ENCODE assay signal across 9 cellular contexts in the genomic region with DNA sequence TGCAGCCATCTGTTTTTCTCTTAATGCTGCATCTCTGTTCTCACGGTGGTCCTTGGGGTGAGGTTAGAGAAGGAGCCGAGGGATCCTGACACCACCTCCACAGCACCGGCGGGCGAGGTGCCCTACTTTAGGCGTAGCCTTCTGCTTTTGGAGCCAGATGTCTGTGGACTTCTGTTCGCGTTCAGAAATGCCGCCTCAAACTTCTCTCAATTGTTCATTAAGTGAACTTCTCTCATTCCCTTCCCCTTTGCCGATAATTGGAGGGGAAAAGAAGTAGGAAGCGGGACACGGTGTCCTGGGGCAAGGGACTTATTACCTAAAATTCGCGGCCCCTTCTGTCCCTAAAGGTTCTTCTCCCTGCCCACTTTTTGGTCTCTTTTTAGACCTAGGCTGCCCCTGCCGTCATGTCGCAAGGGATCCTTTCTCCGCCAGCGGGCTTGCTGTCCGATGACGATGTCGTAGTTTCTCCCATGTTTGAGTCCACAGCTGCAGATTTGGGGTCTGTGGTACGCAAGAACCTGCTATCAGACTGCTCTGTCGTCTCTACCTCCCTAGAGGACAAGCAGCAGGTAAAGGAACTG. TPM values are rescaled to one million over a fixed set of nuclear protein-coding genes. Genes with fewer than 3 reads are reported as not detected.
DNase-seq lines count a peak whose midpoint lies in the region; ATAC-seq and TF ChIP-seq lines count a peak whose summit lies in the region.
"Had no signal": no experiment of that assay in that cellular context is flagged by ENCODE, and none has a peak within 500 bp of the region (broad histone marks: within the 10 kb centered on the region; RNA-seq: fewer than 3 reads in every experiment).

No MANE protein-coding gene starts in this region.

- H3K27ac Mint-ChIP-seq in activated CD4-positive, alpha-beta T cell treated with anti-CD3 and anti-CD28 coated beads for 36 hours: no peak overlapping the region
- peak overlapping the region in 1 of 2 donors; percentile 64 for H3K27ac Mint-ChIP-seq in stimulated activated naive CD8-positive, alpha-beta T cell treated with anti-CD3 and anti-CD28 coated beads, Interleukin-15, amount 100 ng/mL, for 72 hours

- peaks cover 51% of the 10 kb centered on the region for H3K79me2 ChIP-seq in OCI-LY3 (ENCODE audit: low read length)

- no peaks in the 10 kb centered on the region for H3K9me3 ChIP-seq in OCI-LY3 (ENCODE audit: insufficient read depth, low read length)
- H3K9me3 ChIP-seq in thyroid gland: no peaks in the 10 kb centered on the region

- H3K4me3 ChIP-seq in OCI-LY3 (ENCODE audit: low read length) (peak overlapping the region; percentile 90), fibroblast of pulmonary artery (replicated peaks; ENCODE audit: low read depth, low read length) (peak overlapping the region; percentile 100), thyroid gland (replicated peaks in 1 of 3) (peak overlapping the region in 1 of 3 donors; percentile 58)

- peaks cover 3% of the 10 kb centered on the region for H3K4me1 ChIP-seq in OCI-LY3 (ENCODE audit: low read length)
- H3K4me1 ChIP-seq in thyroid gland: peaks cover 12% of the 10 kb centered on the region in 2 donors

- H3K4me1 Mint-ChIP-seq in activated CD4-positive, alpha-beta T cell treated with anti-CD3 and anti-CD28 coated beads for 36 hours: peaks cover 16% of the 10 kb centered on the region
- H3K4me1 Mint-ChIP-seq in stimulated activated naive CD8-positive, alpha-beta T cell treated with anti-CD3 and anti-CD28 coated beads, Interleukin-15, amount 100 ng/mL, for 72 hours: peaks cover 9% of the 10 kb centered on the region
- H3K4me1 Mint-ChIP-seq: central memory CD8-positive, alpha-beta T cell had no signal

- H3K36me3 ChIP-seq in OCI-LY3 (replicated peaks; ENCODE audit: low read depth, low read length): peaks cover 36% of the 10 kb centered on the region
- peaks cover 8 to 15% of the 10 kb centered on the region in 2 donors for H3K36me3 ChIP-seq in thyroid gland

- H3K4me2 ChIP-seq in OCI-LY3 (ENCODE audit: low read length): peak overlapping the region; percentile 89

- H3K27ac ChIP-seq in OCI-LY3 (ENCODE audit: low read length) (peak overlapping the region; percentile 70), thyroid gland (no peak overlapping the region)

- H3K4me3 Mint-ChIP-seq in activated CD4-positive, alpha-beta T cell treated with anti-CD3 and anti-CD28 coated beads for 36 hours: no peak overlapping the region
- no peak overlapping the region for H3K4me3 Mint-ChIP-seq in stimulated activated naive CD8-positive, alpha-beta T cell treated with anti-CD3 and anti-CD28 coated beads, Interleukin-15, amount 100 ng/mL, for 72 hours
- H3K4me3 Mint-ChIP-seq: central memory CD8-positive, alpha-beta T cell had no signal

- no peaks in the 10 kb centered on the region for H4K20me1 ChIP-seq in OCI-LY3 (ENCODE audit: insufficient read depth, low read length)

- 1% methylated on average over 22 to 23 of the region's 23 CpGs for WGBS in thyroid gland, 2 donors

- peak overlapping the region; percentile 78 for H2AFZ ChIP-seq in OCI-LY3 (ENCODE audit: low read depth, low read length)

- TF ChIP-seq POLR2A in thyroid gland (IDR thresholded peaks at IDR 0.05): no peak

- CTCF ChIA-PET in activated CD4-positive, alpha-beta T cell treated with anti-CD3 and anti-CD28 coated beads for 36 hours (lab: Charles Lee): interaction anchor here (0.5 to 4.4 kb wide), 9 partner anchors 9 to 325 kb away, joined by 3 to 33 read pairs (median 4); partner anchors contain the start of genes CDC23, EGR1 and KDM3B

- H3K9ac ChIP-seq in OCI-LY3 (ENCODE audit: low read length): peak overlapping the region; percentile 88

- intact Hi-C loops in activated CD4-positive, alpha-beta T cell treated with anti-CD3 and anti-CD28 coated beads for 36 hours (cut with DNase I, micrococcal nuclease): loop anchor here (1.0 to 5.0 kb wide), 6 partner anchors 157 to 1383 kb away; partner anchors contain the start of genes ETF1 (in 1 of the 2) and UBE2D2 (in 1 of the 2)
- intact Hi-C loops in thyroid gland (cut with DNase I): loop anchor here (5.0 kb wide), 1 partner anchor 38 kb away; no protein-coding TSS in a partner anchor

- H3K9me3 Mint-ChIP-seq in activated CD4-positive, alpha-beta T cell treated with anti-CD3 and anti-CD28 coated beads for 36 hours (ENCODE audit: low read depth): no peaks in the 10 kb centered on the region
- no peaks in the 10 kb centered on the region for H3K9me3 Mint-ChIP-seq in stimulated activated naive CD8-positive, alpha-beta T cell treated with anti-CD3 and anti-CD28 coated beads, Interleukin-15, amount 100 ng/mL, for 72 hours
- H3K9me3 Mint-ChIP-seq: central memory CD8-positive, alpha-beta T cell had no signal

- no peak for ATAC-seq in activated CD4-positive, alpha-beta T cell treated with anti-CD3 and anti-CD28 coated beads for 36 hours
- no peak for ATAC-seq in stimulated activated naive CD8-positive, alpha-beta T cell treated with anti-CD3 and anti-CD28 coated beads, Interleukin-15, amount 100 ng/mL, for 72 hours
- ATAC-seq in GM21717 (IDR thresholded peaks at IDR 0.05; ENCODE audit: unreplicated experiment): no peak

- no peaks in the 10 kb centered on the region for H3K27me3 Mint-ChIP-seq in activated CD4-positive, alpha-beta T cell treated with anti-CD3 and anti-CD28 coated beads for 36 hours
- H3K27me3 Mint-ChIP-seq in stimulated activated naive CD8-positive, alpha-beta T cell treated with anti-CD3 and anti-CD28 coated beads, Interleukin-15, amount 100 ng/mL, for 72 hours: no peaks in the 10 kb centered on the region
- H3K27me3 Mint-ChIP-seq: central memory CD8-positive, alpha-beta T cell had no signal

- DNase-seq in activated CD4-positive, alpha-beta T cell treated with anti-CD3 and anti-CD28 coated beads for 36 hours: peak; percentile 37
- DNase-seq in activated CD4-positive, alpha-beta T cell treated with anti-CD3 and anti-CD28 coated beads, Interleukin-2, amount 50 U/mL, for 4 hours: no peak
- DNase-seq in fibroblast of pulmonary artery (ENCODE audit: low read depth) (no peak), thyroid gland (no peak), NCI-H2107 (lab: John Stamatoyannopoulos, UW) (no peak)
- DNase-seq in stimulated activated naive CD8-positive, alpha-beta T cell treated with anti-CD3 and anti-CD28 coated beads, Interleukin-15, amount 100 ng/mL, for 72 hours: peak; percentile 16 to 22

- H3K36me3 Mint-ChIP-seq in activated CD4-positive, alpha-beta T cell treated with anti-CD3 and anti-CD28 coated beads for 36 hours (ENCODE audit: low read depth): peaks cover 42% of the 10 kb centered on the region

- no peak for TF ChIP-seq CTCF in OCI-LY3 (IDR thresholded peaks at IDR 0.05; ENCODE audit: low read depth, low read length)
- no peak for TF ChIP-seq CTCF in fibroblast of pulmonary artery (IDR thresholded peaks at IDR 0.05; ENCODE audit: low read length, missing control alignments)
- no peak for TF ChIP-seq CTCF in thyroid gland (IDR thresholded peaks at IDR 0.05)

- H3K27me3 ChIP-seq in OCI-LY3 (ENCODE audit: low read depth, low read length) (no peaks in the 10 kb centered on the region), thyroid gland (no peaks in the 10 kb centered on the region)

- POLR2A ChIA-PET in activated CD4-positive, alpha-beta T cell treated with anti-CD3 and anti-CD28 coated beads for 36 hours (lab: Charles Lee): interaction anchor here (0.6 to 1.2 kb wide), 8 partner anchors 9 to 426 kb away, joined by 3 to 10 read pairs (median 4); partner anchors contain the start of genes CDC23 and FAM53C

RNA-seq across cellular contexts. Expression of gene KIF20A, which starts 0.5 kb away (rescaled TPM):
- 10 to 100 TPM; 66.6 to 76.3 TPM for total RNA-seq in activated CD4-positive, alpha-beta T cell treated with anti-CD3 and anti-CD28 coated beads for 36 hours
- 1 to 10 TPM in 2 of 4 donors, under 1 TPM in 1, not detected in 1; 0.40 to 2.6 (median 1.9) TPM for total RNA-seq in thyroid gland

RNA-seq across cellular contexts. Expression of gene BRD8, which starts 0.9 kb away (rescaled TPM):
- total RNA-seq in activated CD4-positive, alpha-beta T cell treated with anti-CD3 and anti-CD28 coated beads for 36 hours: 10 to 100 TPM; 60.7 to 61.4 TPM
- 10 to 100 TPM; 56.9 to 96.1 (median 65.3) TPM for total RNA-seq in thyroid gland

RNA-seq across cellular contexts. Expression of gene CDC23, which starts 33.8 kb away (rescaled TPM):
- total RNA-seq in activated CD4-positive, alpha-beta T cell treated with anti-CD3 and anti-CD28 coated beads for 36 hours: 10 to 100 TPM; 34.0 to 38.1 TPM
- total RNA-seq in thyroid gland: 10 to 100 TPM; 17.5 to 31.0 (median 22.5) TPM

RNA-seq across cellular contexts. Expression of gene NME5, which starts 40.1 kb away (rescaled TPM):
- total RNA-seq in activated CD4-positive, alpha-beta T cell treated with anti-CD3 and anti-CD28 coated beads for 36 hours: not detected
- total RNA-seq in thyroid gland: 10 to 100 TPM in 3 of 4 donors, 1 to 10 TPM in 1; 4.3 to 14.4 (median 12.0) TPM

Comparison
In these comparisons a context has a peak if more than half of its experiments do, and no peak if none do; other contexts are left out.
1. DNase-seq: peak in activated CD4-positive, alpha-beta T cell treated with anti-CD3 and anti-CD28 coated beads for 36 hours (single experiment) and stimulated activated naive CD8-positive, alpha-beta T cell treated with anti-CD3 and anti-CD28 coated beads, Interleukin-15, amount 100 ng/mL, for 72 hours (2 of 2); none in activated CD4-positive, alpha-beta T cell treated with anti-CD3 and anti-CD28 coated beads, Interleukin-2, amount 50 U/mL, for 4 hours (0 of 2), fibroblast of pulmonary artery (single experiment), thyroid gland (0 of 2) and NCI-H2107 (single experiment).
2. RNA of gene KIF20A, which starts 0.5 kb away (total RNA-seq): 66.6 to 76.3 TPM in activated CD4-positive, alpha-beta T cell treated with anti-CD3 and anti-CD28 coated beads for 36 hours; 0.40 to 2.6 TPM in thyroid gland; every median in the first group is over 10 times any median in the second.